ENCODE assay signal across 21 cellular contexts in the genomic region with DNA sequence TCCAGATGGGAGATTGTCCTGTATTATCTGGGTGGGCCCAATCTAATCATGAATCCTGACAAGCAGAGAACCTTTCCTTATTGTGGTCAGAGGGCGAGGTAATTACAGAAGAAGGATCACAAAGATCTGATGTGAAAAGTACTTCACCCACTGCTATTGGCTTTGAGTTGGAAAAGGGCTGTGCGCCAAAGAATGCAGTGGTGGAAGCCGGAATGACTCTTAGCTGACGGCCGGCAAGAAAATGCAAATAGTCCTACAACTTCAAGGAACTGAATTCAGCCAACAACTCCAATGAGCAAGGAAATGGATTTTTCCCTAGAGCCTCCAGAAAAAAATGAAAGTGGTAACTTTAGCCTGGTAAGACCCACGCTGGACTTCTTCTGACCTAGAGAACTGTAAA.
DNase-seq lines count a peak whose midpoint lies in the region; ATAC-seq and TF ChIP-seq lines count a peak whose summit lies in the region.
"Had no signal": no experiment of that assay in that cellular context is flagged by ENCODE, and none has a peak within 500 bp of the region (broad histone marks: within the 10 kb centered on the region; RNA-seq: fewer than 3 reads in every experiment).

No MANE protein-coding gene starts in this region.

- H3K27ac Mint-ChIP-seq in GM23338, result no peak overlapping the region
- H3K27ac Mint-ChIP-seq: activated CD4-positive, alpha-beta T cell treated with anti-CD3 and anti-CD28 coated beads for 36 hours; activated naive CD8-positive, alpha-beta T cell treated with anti-CD3 and anti-CD28 coated beads, Interleukin-2, amount 10 ng/mL, durations not matched to agents 7 days and 5 days; T-helper 2 cell treated with Interferon-gamma antibody and Interleukin-4, amounts not matched to agents 5 μg/mL and 100 μg/mL, for 36 hours had no signal

- no peaks in the 10 kb centered on the region for H3F3A ChIP-seq in GM23338 (replicated peaks; ENCODE audit: low read depth)

- H3K4me1 Mint-ChIP-seq in GM23338, result peaks cover 6% of the 10 kb centered on the region; the same call in 2 of the 3 replicates
- H3K4me1 Mint-ChIP-seq: activated CD4-positive, alpha-beta T cell treated with anti-CD3 and anti-CD28 coated beads for 36 hours; activated naive CD8-positive, alpha-beta T cell treated with anti-CD3 and anti-CD28 coated beads, Interleukin-2, amount 10 ng/mL, durations not matched to agents 7 days and 5 days had no signal

- H3K4me3 Mint-ChIP-seq in GM23338, result no peak overlapping the region
- H3K4me3 Mint-ChIP-seq: activated CD4-positive, alpha-beta T cell treated with anti-CD3 and anti-CD28 coated beads for 36 hours; activated naive CD8-positive, alpha-beta T cell treated with anti-CD3 and anti-CD28 coated beads, Interleukin-2, amount 10 ng/mL, durations not matched to agents 7 days and 5 days; T-helper 2 cell treated with Interferon-gamma antibody and Interleukin-4, amounts not matched to agents 5 μg/mL and 100 μg/mL, for 36 hours had no signal

- no peaks in the 10 kb centered on the region for H3K9me3 Mint-ChIP-seq in GM23338
- H3K9me3 Mint-ChIP-seq: activated naive CD8-positive, alpha-beta T cell treated with anti-CD3 and anti-CD28 coated beads, Interleukin-2, amount 10 ng/mL, durations not matched to agents 7 days and 5 days had no signal

- DNase-seq in GM23338 (ENCODE audit: low spot score), result peak; percentile 57
- DNase-seq in SK-MEL-5 (ENCODE audit: low read depth, low spot score), result peak; percentile 22
- DNase-seq in iPS DF 19.7 (ENCODE audit: low read depth, low spot score), result peak; percentile 9
- DNase-seq in stromal cell of bone marrow (ENCODE audit: low read depth), result peak; percentile 45
- no peak for DNase-seq in RKO (ENCODE audit: low spot score)
- no peak for DNase-seq in GF-D8 (lab: John Stamatoyannopoulos, UW)
- DNase-seq in NCI-H69 (lab: John Stamatoyannopoulos, UW), result no peak
- DNase-seq: activated CD4-positive, alpha-beta T cell treated with anti-CD3 and anti-CD28 coated beads for 36 hours; activated effector memory CD4-positive, alpha-beta T cell treated with Interleukin-2 at 50 U/mL for 16 hours; activated naive CD8-positive, alpha-beta T cell treated with anti-CD3 and anti-CD28 coated beads, Interleukin-2, amount 10 ng/mL, durations not matched to agents 7 days and 5 days; activated T-cell treated with anti-CD3 and anti-CD28 coated beads for 4 hours; brain microvascular endothelial cell; EL; mammary epithelial cell; NCI-H1436 treated with DMSO at 0.1 percent for 48 hours; NCI-H446; stimulated activated CD4-positive, alpha-beta T cell treated with anti-CD3 and anti-CD28 coated beads, Interleukin-2, amount 100 ng/mL, for 48 hours; substantia nigra had no signal

- H3K4me1 ChIP-seq in GM23338 (ENCODE audit: insufficient read depth), result peaks cover 3% of the 10 kb centered on the region; the same call in 1 of the 2 replicates
- H3K4me1 ChIP-seq: parathyroid adenoma, right atrium auricular region had no signal

- H4K20me1 ChIP-seq in GM23338 (replicated peaks; ENCODE audit: insufficient read depth), result no peaks in the 10 kb centered on the region

- ATAC-seq in GM23338, result peak; percentile 64
- ATAC-seq: activated CD4-positive, alpha-beta T cell treated with anti-CD3 and anti-CD28 coated beads for 36 hours had no signal

- H3K9me2 ChIP-seq in GM23338 (ENCODE audit: insufficient read depth), result 0 out of 2 replicates have a peak, but pooled peaks cover 7% of the 10 kb centered on the region

- H3K27ac ChIP-seq in GM23338 (ENCODE audit: low read depth), result no peak overlapping the region
- H3K27ac ChIP-seq: brain microvascular endothelial cell, parathyroid adenoma, right atrium auricular region had no signal

- H3K36me3 Mint-ChIP-seq in GM23338 (ENCODE audit: low read depth), result no peaks in the 10 kb centered on the region; the same call in 2 of the 3 replicates
- H3K36me3 Mint-ChIP-seq: activated naive CD8-positive, alpha-beta T cell treated with anti-CD3 and anti-CD28 coated beads, Interleukin-2, amount 10 ng/mL, durations not matched to agents 7 days and 5 days had no signal

- in situ Hi-C loops in SK-MEL-5 (cut with HindIII; ENCODE audit: low pct_unique_long_range_greater_than_20kb, low sequenced_read_pairs), result no loop called here

- no peak overlapping the region for H3K4me3 ChIP-seq in GM23338
- H3K4me3 ChIP-seq: right atrium auricular region had no signal

- no peaks in the 10 kb centered on the region for H3K27me3 ChIP-seq in GM23338 (ENCODE audit: insufficient read depth)
- H3K27me3 ChIP-seq: brain microvascular endothelial cell, right atrium auricular region had no signal

- no peak overlapping the region for H3K4me2 ChIP-seq in GM23338

- no peaks in the 10 kb centered on the region for H3K36me3 ChIP-seq in GM23338 (ENCODE audit: insufficient read depth)
- H3K36me3 ChIP-seq: brain microvascular endothelial cell, right atrium auricular region had no signal

- TF ChIP-seq CTCF in GM23338 (conservative IDR thresholded peaks at IDR 0.05; ENCODE audit: low read depth in 2 of 2), result peak in 1 of 2 experiments; percentile 24; a peak in 3 of 4 replicates

- no peaks in the 10 kb centered on the region for H3K27me3 Mint-ChIP-seq in GM23338 (ENCODE audit: insufficient read depth, low read depth, poor library complexity)
- H3K27me3 Mint-ChIP-seq: activated CD4-positive, alpha-beta T cell treated with anti-CD3 and anti-CD28 coated beads for 36 hours; activated naive CD8-positive, alpha-beta T cell treated with anti-CD3 and anti-CD28 coated beads, Interleukin-2, amount 10 ng/mL, durations not matched to agents 7 days and 5 days had no signal

- H3K79me2 ChIP-seq in GM23338 (replicated peaks; ENCODE audit: insufficient read depth), result no peaks in the 10 kb centered on the region
- H3K79me2 ChIP-seq: parathyroid adenoma had no signal

- no peak overlapping the region for H2AFZ ChIP-seq in GM23338
- H2AFZ ChIP-seq: parathyroid adenoma had no signal

TF ChIP-seq in GM23338, 12 proteins besides CTCF, POLR2A, EP300 and RAD21 (continues in another document):
- TF ChIP-seq, protein P1, sequence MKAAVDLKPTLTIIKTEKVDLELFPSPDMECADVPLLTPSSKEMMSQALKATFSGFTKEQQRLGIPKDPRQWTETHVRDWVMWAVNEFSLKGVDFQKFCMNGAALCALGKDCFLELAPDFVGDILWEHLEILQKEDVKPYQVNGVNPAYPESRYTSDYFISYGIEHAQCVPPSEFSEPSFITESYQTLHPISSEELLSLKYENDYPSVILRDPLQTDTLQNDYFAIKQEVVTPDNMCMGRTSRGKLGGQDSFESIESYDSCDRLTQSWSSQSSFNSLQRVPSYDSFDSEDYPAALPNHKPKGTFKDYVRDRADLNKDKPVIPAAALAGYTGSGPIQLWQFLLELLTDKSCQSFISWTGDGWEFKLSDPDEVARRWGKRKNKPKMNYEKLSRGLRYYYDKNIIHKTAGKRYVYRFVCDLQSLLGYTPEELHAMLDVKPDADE (IDR thresholded peaks at IDR 0.05), result no peak
- no peak for TF ChIP-seq NANOG (IDR thresholded peaks at IDR 0.05; ENCODE audit: borderline replicate concordance)
- no peak for TF ChIP-seq CREB1 (CRISPR knock-in tag; IDR thresholded peaks at IDR 0.05; ENCODE audit: low read depth)
- TF ChIP-seq ZNF331 (CRISPR knock-in tag; IDR thresholded peaks at IDR 0.05; ENCODE audit: low read depth), result no peak
- TF ChIP-seq ZNF114 (CRISPR knock-in tag; IDR thresholded peaks at IDR 0.05), result no peak
- no peak for TF ChIP-seq JUNB (IDR thresholded peaks at IDR 0.05; ENCODE audit: unreplicated experiment)
- no peak for TF ChIP-seq EZH2phosphoT487 (IDR thresholded peaks at IDR 0.05; ENCODE audit: unreplicated experiment)

Comparison
In these comparisons a context has a peak if more than half of its experiments do, and no peak if none do; other contexts are left out.
1. DNase-seq: peak in GM23338 (single experiment), SK-MEL-5 (single experiment), iPS DF 19.7 (single experiment) and stromal cell of bone marrow (single experiment); none in RKO (single experiment), GF-D8 (single experiment) and NCI-H69 (single experiment).